ENCODE assay signal across 19 cellular contexts in the genomic region with DNA sequence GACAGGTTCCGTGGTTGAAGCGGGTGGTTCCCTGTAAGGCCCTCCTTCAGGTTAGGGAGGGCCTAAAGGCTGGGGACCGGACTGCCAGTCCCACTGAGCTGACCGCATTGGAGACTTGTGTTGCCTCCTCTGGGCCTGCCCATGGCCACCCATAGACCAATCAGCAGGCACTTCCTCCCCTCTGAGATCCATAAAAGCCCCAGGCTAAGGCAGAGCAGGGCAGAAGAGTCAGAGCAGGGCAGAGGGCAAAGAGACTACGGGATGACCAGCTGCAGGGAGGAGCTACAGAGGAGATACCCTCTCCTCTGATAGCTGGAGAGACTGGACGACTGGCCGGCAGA.
DNase-seq lines count a peak whose midpoint lies in the region; ATAC-seq and TF ChIP-seq lines count a peak whose summit lies in the region.
"Had no signal": no experiment of that assay in that cellular context is flagged by ENCODE, and none has a peak within 500 bp of the region (broad histone marks: within the 10 kb centered on the region; RNA-seq: fewer than 3 reads in every experiment).

No MANE protein-coding gene starts in this region.

- no peaks in the 10 kb centered on the region for H3K27me3 Mint-ChIP-seq in WTC11 (ENCODE audit: low read depth)
- H3K27me3 Mint-ChIP-seq in endothelial cell (ENCODE audit: unreplicated experiment): no peaks in the 10 kb centered on the region

- H3K36me3 Mint-ChIP-seq in WTC11 (peaks cover 7% of the 10 kb centered on the region), endothelial cell (ENCODE audit: low read depth, unreplicated experiment) (no peaks in the 10 kb centered on the region)
- H3K36me3 Mint-ChIP-seq: CD8-positive, alpha-beta memory T cell had no signal

- H3K27ac Mint-ChIP-seq in WTC11 (no peak overlapping the region), endothelial cell (ENCODE audit: unreplicated experiment) (no peak overlapping the region)
- H3K27ac Mint-ChIP-seq: CD8-positive, alpha-beta memory T cell; T-helper 2 cell treated with Interferon-gamma antibody and Interleukin-4, amounts not matched to agents 5 μg/mL and 100 μg/mL, for 36 hours had no signal

- POLR2A ChIA-PET in GM10248 (lab: Yijun Ruan, JAX) (no interaction called here), WTC11 (lab: Charles Lee) (no interaction called here)

- H3K4me3 Mint-ChIP-seq in WTC11 (no peak overlapping the region), endothelial cell (ENCODE audit: unreplicated experiment) (no peak overlapping the region)
- H3K4me3 Mint-ChIP-seq: CD8-positive, alpha-beta memory T cell; T-helper 2 cell treated with Interferon-gamma antibody and Interleukin-4, amounts not matched to agents 5 μg/mL and 100 μg/mL, for 36 hours had no signal

- H3K4me1 Mint-ChIP-seq in WTC11: peaks cover 6% of the 10 kb centered on the region; the same call in 1 of the 2 replicates
- no peaks in the 10 kb centered on the region for H3K4me1 Mint-ChIP-seq in endothelial cell (ENCODE audit: unreplicated experiment)
- H3K4me1 Mint-ChIP-seq: CD8-positive, alpha-beta memory T cell had no signal

- CTCF ChIA-PET in GM10248 (lab: Yijun Ruan, JAX) (interaction anchor here (1.7 kb wide), 1 partner anchor 19 kb away, joined by 5 read pairs; no protein-coding TSS in a partner anchor), WTC11 (lab: Charles Lee) (no interaction called here)

- DNase-seq in GM10248 (ENCODE audit: extremely low spot score) (peak; percentile 2), NCI-H2029 (lab: John Stamatoyannopoulos, UW) (peak; percentile 63), WTC11 (ENCODE audit: low spot score) (no peak), endothelial cell (ENCODE audit: low spot score) (no peak), DMS79 (lab: John Stamatoyannopoulos, UW) (no peak)
- DNase-seq: ACHN; C1 segment of cervical spinal cord; CD8-positive, alpha-beta memory T cell; GF-D8; KG1; MV-4-11; NCI-H1930; NCI-H2171; NCI-H69; NK-92 treated with Interleukin-12 subunit alpha and Interleukin-12 subunit beta, amount 100 ng/mL, for 24 hours had no signal

- peaks cover 23% of the 10 kb centered on the region for H3K9me3 Mint-ChIP-seq in WTC11
- no peaks in the 10 kb centered on the region for H3K9me3 Mint-ChIP-seq in endothelial cell (ENCODE audit: unreplicated experiment)

- ATAC-seq in WTC11 (peak; percentile 75), HG02884 (IDR thresholded peaks at IDR 0.05; ENCODE audit: unreplicated experiment) (no peak), GM19035 (IDR thresholded peaks at IDR 0.05; ENCODE audit: unreplicated experiment) (no peak)
- ATAC-seq: Right ventricle myocardium inferior had no signal

- TF ChIP-seq CTCF in GM10248 (IDR thresholded peaks at IDR 0.05; ENCODE audit: control extremely low read depth, extremely low read depth, low read depth, missing control alignments) (no peak), WTC11 (IDR thresholded peaks at IDR 0.05) (no peak), endothelial cell (IDR thresholded peaks at IDR 0.05; ENCODE audit: unreplicated experiment) (no peak)

TF ChIP-seq in WTC11, 78 proteins besides CTCF, POLR2A, EP300 and RAD21:
- TF ChIP-seq NFE2L1 (CRISPR knock-in tag; IDR thresholded peaks at IDR 0.05): no peak
- TF ChIP-seq ZNF423 (CRISPR knock-in tag; IDR thresholded peaks at IDR 0.05): no peak
- TF ChIP-seq SP1 (CRISPR knock-in tag; conservative IDR thresholded peaks at IDR 0.05): no peak
- TF ChIP-seq MXD4 (CRISPR knock-in tag; IDR thresholded peaks at IDR 0.05; ENCODE audit: borderline replicate concordance): no peak
- no peak for TF ChIP-seq FOXK1 (CRISPR knock-in tag; IDR thresholded peaks at IDR 0.05)
- TF ChIP-seq, protein P1, sequence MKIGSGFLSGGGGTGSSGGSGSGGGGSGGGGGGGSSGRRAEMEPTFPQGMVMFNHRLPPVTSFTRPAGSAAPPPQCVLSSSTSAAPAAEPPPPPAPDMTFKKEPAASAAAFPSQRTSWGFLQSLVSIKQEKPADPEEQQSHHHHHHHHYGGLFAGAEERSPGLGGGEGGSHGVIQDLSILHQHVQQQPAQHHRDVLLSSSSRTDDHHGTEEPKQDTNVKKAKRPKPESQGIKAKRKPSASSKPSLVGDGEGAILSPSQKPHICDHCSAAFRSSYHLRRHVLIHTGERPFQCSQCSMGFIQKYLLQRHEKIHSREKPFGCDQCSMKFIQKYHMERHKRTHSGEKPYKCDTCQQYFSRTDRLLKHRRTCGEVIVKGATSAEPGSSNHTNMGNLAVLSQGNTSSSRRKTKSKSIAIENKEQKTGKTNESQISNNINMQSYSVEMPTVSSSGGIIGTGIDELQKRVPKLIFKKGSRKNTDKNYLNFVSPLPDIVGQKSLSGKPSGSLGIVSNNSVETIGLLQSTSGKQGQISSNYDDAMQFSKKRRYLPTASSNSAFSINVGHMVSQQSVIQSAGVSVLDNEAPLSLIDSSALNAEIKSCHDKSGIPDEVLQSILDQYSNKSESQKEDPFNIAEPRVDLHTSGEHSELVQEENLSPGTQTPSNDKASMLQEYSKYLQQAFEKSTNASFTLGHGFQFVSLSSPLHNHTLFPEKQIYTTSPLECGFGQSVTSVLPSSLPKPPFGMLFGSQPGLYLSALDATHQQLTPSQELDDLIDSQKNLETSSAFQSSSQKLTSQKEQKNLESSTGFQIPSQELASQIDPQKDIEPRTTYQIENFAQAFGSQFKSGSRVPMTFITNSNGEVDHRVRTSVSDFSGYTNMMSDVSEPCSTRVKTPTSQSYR (CRISPR knock-in tag; IDR thresholded peaks at IDR 0.05): no peak

Comparison
In these comparisons a context has a peak if more than half of its experiments do, and no peak if none do; other contexts are left out.
1. DNase-seq: peak in GM10248 (single experiment) and NCI-H2029 (single experiment); none in WTC11 (single experiment), endothelial cell (single experiment) and DMS79 (single experiment).